Comparison of ENCODE assay signal across 24 cellular contexts in the genomic region with DNA sequence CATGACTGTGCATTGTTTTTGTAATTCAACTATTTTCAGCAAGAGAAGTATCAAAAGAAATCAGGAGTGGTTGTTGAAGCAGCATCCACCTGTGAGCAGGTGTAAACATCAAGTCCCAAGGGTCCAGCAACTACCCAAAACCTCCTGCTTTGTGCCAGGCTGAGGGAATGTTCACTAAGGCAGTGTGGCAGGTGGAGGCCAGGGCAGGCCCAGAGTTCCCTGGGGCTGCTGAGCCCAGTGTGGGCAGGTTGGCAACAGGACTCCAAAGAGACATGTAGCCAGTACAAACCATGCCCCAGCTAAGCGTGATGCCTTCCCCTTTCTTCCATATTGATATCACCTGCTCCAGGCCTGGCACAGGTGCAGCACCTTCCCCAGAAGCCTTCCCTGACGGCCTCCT. TPM values are rescaled to one million over a fixed set of nuclear protein-coding genes. Genes with fewer than 3 reads are reported as not detected.
DNase-seq lines count a peak whose midpoint lies in the region; ATAC-seq, FAIRE-seq and TF ChIP-seq lines count a peak whose summit lies in the region.
"Had no signal": no experiment of that assay in that cellular context is flagged by ENCODE, and none has a peak within 500 bp of the region (broad histone marks: within the 10 kb centered on the region; RNA-seq: fewer than 3 reads in every experiment).

No MANE protein-coding gene starts in this region.

- POLR2A ChIA-PET in H1 (lab: Charles Lee; ENCODE audit: partially characterized antibody): no interaction called here

- H3K9me3 Mint-ChIP-seq in GM23338 (no peaks in the 10 kb centered on the region; the same call in 2 of the 3 replicates), neural progenitor cell (no peaks in the 10 kb centered on the region)
- H3K9me3 Mint-ChIP-seq in activated T-helper 17 cell treated with anti-CD3 and anti-CD28 coated beads, Interleukin-2, amount 50 U/mL, for 72 hours: no peaks in the 10 kb centered on the region
- H3K9me3 Mint-ChIP-seq: CD4-positive, alpha-beta T cell; CD8-positive, alpha-beta memory T cell; HFFc6 had no signal

- H3K18ac ChIP-seq in H1 (ENCODE audit: extremely low read depth, low read length): no peak overlapping the region

- H3K79me1 ChIP-seq in H1 (ENCODE audit: low read depth, low read length): no peaks in the 10 kb centered on the region

- H3F3A ChIP-seq in GM23338 (replicated peaks; ENCODE audit: low read depth) (no peaks in the 10 kb centered on the region; the same call in 1 of the 2 replicates), neural progenitor cell (ENCODE audit: low read depth) (no peaks in the 10 kb centered on the region)

- no peak overlapping the region for H3K14ac ChIP-seq in H1 (ENCODE audit: insufficient read length)

- H3K4me1 ChIP-seq in GM23338 (ENCODE audit: insufficient read depth) (peaks cover 17% of the 10 kb centered on the region), HUES48 (ENCODE audit: control insufficient read depth, insufficient read depth, low read length) (peaks cover 19% of the 10 kb centered on the region), H1 (replicated peaks in 1 of 4; ENCODE audit: control insufficient read depth in 3 of 4, insufficient read depth in 4 of 4, low read length in 3 of 4) (peaks cover 4 to 9% (median 5%) of the 10 kb centered on the region in 4 experiments; a peak in 5 of 7 replicates), neural progenitor cell (peaks cover 8% of the 10 kb centered on the region)
- H3K4me1 ChIP-seq: A549, BE2C had no signal

- H3K9me2 ChIP-seq in GM23338 (ENCODE audit: insufficient read depth): no peaks in the 10 kb centered on the region

- no peak for FAIRE-seq in H1 (lab: Jason Lieb, UNC)
- FAIRE-seq: A549, GM12891, GM18507 had no signal

- peaks cover 24% of the 10 kb centered on the region for H3K4me1 Mint-ChIP-seq in GM23338
- H3K4me1 Mint-ChIP-seq in neural progenitor cell: peaks cover 4% of the 10 kb centered on the region
- H3K4me1 Mint-ChIP-seq in activated T-helper 17 cell treated with anti-CD3 and anti-CD28 coated beads, Interleukin-2, amount 50 U/mL, for 72 hours: peaks cover 3% of the 10 kb centered on the region
- H3K4me1 Mint-ChIP-seq: CD14-positive monocyte had no signal

- H3K79me2 ChIP-seq in GM23338 (replicated peaks; ENCODE audit: insufficient read depth) (no peaks in the 10 kb centered on the region), H1 (ENCODE audit: control insufficient read depth in 1 of 2, insufficient read depth in 2 of 2, low read length in 2 of 2) (no peaks in the 10 kb centered on the region), neural progenitor cell (ENCODE audit: low read depth) (no peaks in the 10 kb centered on the region)

- H2AFZ ChIP-seq in GM23338 (no peak overlapping the region), H1 (ENCODE audit: low read length) (no peak overlapping the region), neural progenitor cell (replicated peaks) (peak overlapping the region; percentile 100)

- H3K4me3 Mint-ChIP-seq in GM23338 (no peak overlapping the region), neural progenitor cell (no peak overlapping the region)
- no peak overlapping the region for H3K4me3 Mint-ChIP-seq in activated T-helper 17 cell treated with anti-CD3 and anti-CD28 coated beads, Interleukin-2, amount 50 U/mL, for 72 hours
- H3K4me3 Mint-ChIP-seq: CD14-positive monocyte; CD4-positive, alpha-beta T cell; CD8-positive, alpha-beta memory T cell; HFFc6 had no signal

- no peaks in the 10 kb centered on the region for H3K23me2 ChIP-seq in H1 (ENCODE audit: low read depth, low read length)

- no peak overlapping the region; the same call in 1 of the 2 replicates for H4K8ac ChIP-seq in H1 (ENCODE audit: extremely low read depth, insufficient read depth, low read length)

- no peak for TF ChIP-seq CTCF in GM23338 (conservative IDR thresholded peaks at IDR 0.05; ENCODE audit: low read depth in 2 of 2)
- no peak for TF ChIP-seq CTCF in H1 (IDR thresholded peaks at IDR 0.05; ENCODE audit: control extremely low read depth in 1 of 3, insufficient read depth in 1 of 3, low read depth in 1 of 3, low read length in 3 of 3)
- TF ChIP-seq CTCF in neural progenitor cell (IDR thresholded peaks at IDR 0.05): no peak

- H3K36me3 Mint-ChIP-seq in GM23338 (ENCODE audit: low read depth) (no peaks in the 10 kb centered on the region), neural progenitor cell (peaks cover 14% of the 10 kb centered on the region)
- no peaks in the 10 kb centered on the region for H3K36me3 Mint-ChIP-seq in activated T-helper 17 cell treated with anti-CD3 and anti-CD28 coated beads, Interleukin-2, amount 50 U/mL, for 72 hours (ENCODE audit: low read depth)
- H3K36me3 Mint-ChIP-seq: CD14-positive monocyte; CD8-positive, alpha-beta memory T cell had no signal

- TF ChIP-seq EP300 in H1 (IDR thresholded peaks at IDR 0.05; ENCODE audit: borderline replicate concordance in 1 of 2, low read depth in 2 of 2, low read length in 2 of 2): no peak

- H2AK5ac ChIP-seq in H1 (ENCODE audit: low read depth, low read length): 0 out of 2 replicates have a peak overlapping the region, but pooled peaks have one; percentile 80

- H4K20me1 ChIP-seq in GM23338 (replicated peaks; ENCODE audit: insufficient read depth): no peaks in the 10 kb centered on the region
- no peaks in the 10 kb centered on the region for H4K20me1 ChIP-seq in H1 (replicated peaks in 1 of 2; ENCODE audit: control insufficient read depth in 1 of 2, insufficient read depth in 2 of 2, low read length in 2 of 2)
- H4K20me1 ChIP-seq in neural progenitor cell (ENCODE audit: low read depth): no peaks in the 10 kb centered on the region
- H4K20me1 ChIP-seq: BLaER1 treated with 17β-estradiol and CSF1 and Interleukin-3, amounts not matched to agents 10 nM and 100 nM had no signal

- H3K27ac ChIP-seq in GM23338 (ENCODE audit: low read depth): peak overlapping the region; percentile 42
- H3K27ac ChIP-seq in HUES48 (ENCODE audit: low read depth, low read length): peak overlapping the region; percentile 64
- H3K27ac ChIP-seq in H1 (ENCODE audit: low read depth, low read length): 0 out of 2 replicates have a peak overlapping the region, but pooled peaks have one; percentile 4
- no peak overlapping the region for H3K27ac ChIP-seq in neural progenitor cell
- H3K27ac ChIP-seq: A549; BLaER1 treated with 17β-estradiol and CSF1 and Interleukin-3, amounts not matched to agents 10 nM and 100 nM had no signal

- no peak overlapping the region for H2BK120ac ChIP-seq in H1 (replicated peaks; ENCODE audit: low read depth, low read length)

- intact Hi-C loops in posterior cingulate gyrus (cut with DNase I): no loop called here

- no peak overlapping the region for H4K91ac ChIP-seq in H1 (replicated peaks; ENCODE audit: insufficient read length, low read length)

- TF ChIP-seq RAD21 in H1 (IDR thresholded peaks at IDR 0.05 in 1 of 2, conservative IDR thresholded peaks at IDR 0.05 in 1 of 2; ENCODE audit: low read depth in 2 of 2, low read length in 2 of 2): no peak

- peaks cover 2% of the 10 kb centered on the region for H3K27me3 Mint-ChIP-seq in GM23338 (ENCODE audit: insufficient read depth, low read depth, poor library complexity)
- H3K27me3 Mint-ChIP-seq in neural progenitor cell (ENCODE audit: insufficient read depth, low read depth): peaks cover 3% of the 10 kb centered on the region
- H3K27me3 Mint-ChIP-seq in activated T-helper 17 cell treated with anti-CD3 and anti-CD28 coated beads, Interleukin-2, amount 50 U/mL, for 72 hours: peaks cover 3% of the 10 kb centered on the region
- H3K27me3 Mint-ChIP-seq: CD4-positive, alpha-beta T cell had no signal

- 78% methylated on average over 2 of the region's 2 CpGs; no CpG with 5 or more reads in 1 of the 2 experiments for WGBS in H1 (ENCODE audit: extremely low coverage in 1 of 2, insufficient coverage in 1 of 2, insufficient read length in 1 of 2, insufficient replicate concordance in 2 of 2, low coverage in 1 of 2, low lambda C conversion rate in 2 of 2, missing lambda C conversion rate in 1 of 2), 2 experiments

- no peak for DNase-seq in GM23338 (ENCODE audit: low spot score)
- DNase-seq in H1 (ENCODE audit: low read depth in 1 of 2, low spot score in 2 of 2): no peak
- no peak for DNase-seq in neural progenitor cell (ENCODE audit: low spot score)
- DNase-seq in NCI-H2196 (lab: John Stamatoyannopoulos, UW; ENCODE audit: unreplicated experiment): no peak
- DNase-seq in activated naive CD4-positive, alpha-beta T cell treated with anti-CD3 and anti-CD28 coated beads, Interleukin-2, amount 50 U/mL, for 16 hours: no peak
- no peak for DNase-seq in posterior cingulate gyrus
- DNase-seq: ACHN; AML-193; Calu3; CD4-positive, alpha-beta T cell; CD8-positive, alpha-beta memory T cell; DMS79 treated with DMSO at 0.1 percent for 48 hours; GF-D8; GOT3; HFFc6 had no signal

- H3K4me3 ChIP-seq in GM23338 (no peak overlapping the region), HUES48 (ENCODE audit: low read depth, low read length) (no peak overlapping the region), H1 (ENCODE audit: extremely low read depth in 1 of 4, insufficient read depth in 2 of 4, low read depth in 3 of 4, low read length in 4 of 4) (no peak overlapping the region), neural progenitor cell (no peak overlapping the region)
- H3K4me3 ChIP-seq: A549; BLaER1 treated with 17β-estradiol and CSF1 and Interleukin-3, amounts not matched to agents 10 nM and 100 nM had no signal

- peak; percentile 62 for ATAC-seq in GM23338
- no peak for ATAC-seq in activated T-helper 17 cell treated with anti-CD3 and anti-CD28 coated beads, Interleukin-2, amount 50 U/mL, for 72 hours (replicated peaks)

- H3K56ac ChIP-seq in H1 (replicated peaks; ENCODE audit: insufficient read length, low read depth, low read length): no peak overlapping the region

- H3K27ac Mint-ChIP-seq in GM23338 (peak overlapping the region; percentile 94), neural progenitor cell (peak overlapping the region; percentile 30)
- no peak overlapping the region for H3K27ac Mint-ChIP-seq in activated T-helper 17 cell treated with anti-CD3 and anti-CD28 coated beads, Interleukin-2, amount 50 U/mL, for 72 hours
- H3K27ac Mint-ChIP-seq: CD14-positive monocyte; CD4-positive, alpha-beta T cell; HFFc6 had no signal

- CTCF ChIA-PET in H1 (lab: Charles Lee; ENCODE audit: partially characterized antibody): interaction anchor here (0.8 to 13.0 kb wide), 8 partner anchors 8 to 107 kb away, joined by 5 to 103 read pairs (median 7); no protein-coding TSS in a partner anchor

- H2BK15ac ChIP-seq in H1 (ENCODE audit: low read length): no peak overlapping the region

- no peaks in the 10 kb centered on the region for H3K9me3 ChIP-seq in HUES48 (ENCODE audit: control insufficient read depth, insufficient read depth, low read length)
- H3K9me3 ChIP-seq in H1 (ENCODE audit: insufficient read depth in 2 of 2, low read depth in 1 of 2, low read length in 1 of 2): no peaks in the 10 kb centered on the region
- no peaks in the 10 kb centered on the region for H3K9me3 ChIP-seq in neural progenitor cell (ENCODE audit: low read depth)
- H3K9me3 ChIP-seq: A549, BE2C had no signal

- H4K5ac ChIP-seq in H1 (ENCODE audit: insufficient read length, low read depth, low read length): no peak overlapping the region

- H3K23ac ChIP-seq in H1 (ENCODE audit: insufficient read length): no peak overlapping the region

- H3K4me2 ChIP-seq in GM23338 (0 out of 2 replicates have a peak overlapping the region, but pooled peaks have one; percentile 1), H1 (ENCODE audit: insufficient read depth in 1 of 2, low read depth in 2 of 2, low read length in 2 of 2) (peak overlapping the region; percentile 18 to 51; a peak in 1 of 4 replicates), neural progenitor cell (no peak overlapping the region)
- H3K4me2 ChIP-seq: A549; BLaER1 treated with 17β-estradiol and CSF1 and Interleukin-3, amounts not matched to agents 10 nM and 100 nM had no signal

- peak overlapping the region; percentile 87 for H2BK5ac ChIP-seq in H1 (ENCODE audit: low read depth, low read length)

- no peak for TF ChIP-seq POLR2A in H1 (IDR thresholded peaks at IDR 0.05; ENCODE audit: control extremely low read depth in 1 of 2, low read depth in 2 of 2, low read length in 2 of 2)

- H2BK20ac ChIP-seq in H1 (ENCODE audit: low read length): peak overlapping the region; percentile 75

- H2BK12ac ChIP-seq in H1 (ENCODE audit: low read depth, low read length): 0 out of 2 replicates have a peak overlapping the region, but pooled peaks have one; percentile 2

- no peaks in the 10 kb centered on the region for H3K27me3 ChIP-seq in GM23338 (ENCODE audit: insufficient read depth)
- H3K27me3 ChIP-seq in HUES48 (ENCODE audit: control insufficient read depth, insufficient read depth, low read length): no peaks in the 10 kb centered on the region
- H3K27me3 ChIP-seq in H1 (replicated peaks in 1 of 4; ENCODE audit: control insufficient read depth in 3 of 4, extremely low read depth in 1 of 4, insufficient read depth in 3 of 4, low read length in 3 of 4): no peaks in the 10 kb centered on the region
- no peaks in the 10 kb centered on the region for H3K27me3 ChIP-seq in neural progenitor cell
- H3K27me3 ChIP-seq: BE2C; BLaER1 treated with 17β-estradiol and CSF1 and Interleukin-3, amounts not matched to agents 10 nM and 100 nM had no signal

- H3K36me3 ChIP-seq in GM23338 (ENCODE audit: insufficient read depth): no peaks in the 10 kb centered on the region
- H3K36me3 ChIP-seq in HUES48 (ENCODE audit: control insufficient read depth, insufficient read depth, low read length): no peaks in the 10 kb centered on the region
- H3K36me3 ChIP-seq in H1 (ENCODE audit: control insufficient read depth in 2 of 4, insufficient read depth in 4 of 4, low read length in 3 of 4): no peaks in the 10 kb centered on the region
- H3K36me3 ChIP-seq in neural progenitor cell: no peaks in the 10 kb centered on the region
- H3K36me3 ChIP-seq: BE2C had no signal

- no peak overlapping the region for H3K4ac ChIP-seq in H1 (replicated peaks; ENCODE audit: insufficient read length, low read depth, low read length)

- H3K9ac ChIP-seq in HUES48 (ENCODE audit: low read depth, low read length) (no peak overlapping the region), H1 (replicated peaks in 1 of 4; ENCODE audit: extremely low read depth in 1 of 4, low read depth in 3 of 4, low read length in 3 of 4) (no peak overlapping the region), neural progenitor cell (no peak overlapping the region)
- H3K9ac ChIP-seq: BLaER1 treated with 17β-estradiol and CSF1 and Interleukin-3, amounts not matched to agents 10 nM and 100 nM had no signal

RNA-seq across cellular contexts. Expression of a gene that starts 30.0 kb away (rescaled TPM):
- total RNA-seq in GM23338 (2014; rRNA removed; shearing (Covaris generic)): 0.63 TPM in 1 of 2 replicates, not detected in the other
- 0.47 and 1.2 TPM in 2 replicates for polyA plus RNA-seq in GM23338 (2016; fragmentation: Nextera tagmentation; extraction: Ambion mirVana)
- total RNA-seq in H1 (2021; fragmentation: NEBNext Ultra II Directional; extraction: Animal tissue kit (Norgen Biotek cat#: 25700)): 0.42 and 1.2 TPM in 2 replicates
- polyA plus RNA-seq in H1 (2011; rRNA removed): 0.29 and 1.1 TPM in 2 replicates
- 0.63 TPM for polyA plus RNA-seq in H1 (2011; cell fraction: cytosol; rRNA removed)
- 0.90 TPM for polyA plus RNA-seq in H1 (2011; cell fraction: nucleus; rRNA removed)
- 1.1 to 2.0 TPM (median 1.8 TPM) in 4 replicates for polyA plus RNA-seq in H1 (2012, experiment 1 of 2)
- polyA plus RNA-seq in H1 (2012, experiment 2 of 2): 0.26 TPM
- polyA plus RNA-seq in H1 (2013, experiment 1 of 2): 0.61 TPM
- polyA plus RNA-seq in H1 (2013, experiment 2 of 2): 0.31 TPM
- 0.50 and 2.0 TPM in 2 replicates for polyA minus RNA-seq in H1 (2011; rRNA and poly(A)+ RNA removed)
- not detected for polyA minus RNA-seq in H1 (2011; cell fraction: cytosol; rRNA and poly(A)+ RNA removed)
- 0.20 TPM for polyA minus RNA-seq in H1 (2011; cell fraction: nucleus; rRNA and poly(A)+ RNA removed)
- total RNA-seq in neural progenitor cell (ENCODE audit: low replicate concordance): 21.2 and 42.1 TPM in 2 replicates
- under 1 TPM in 1 of 2 donors, not detected in 1; 0.66 TPM for total RNA-seq in activated T-helper 17 cell treated with anti-CD3 and anti-CD28 coated beads, Interleukin-2, amount 50 U/mL, for 72 hours
- total RNA-seq: Calu3, G401 had no signal
- polyA plus RNA-seq: CD8-positive, alpha-beta memory T cell had no signal
